ENCODE assay signal across 12 cellular contexts in the genomic region with DNA sequence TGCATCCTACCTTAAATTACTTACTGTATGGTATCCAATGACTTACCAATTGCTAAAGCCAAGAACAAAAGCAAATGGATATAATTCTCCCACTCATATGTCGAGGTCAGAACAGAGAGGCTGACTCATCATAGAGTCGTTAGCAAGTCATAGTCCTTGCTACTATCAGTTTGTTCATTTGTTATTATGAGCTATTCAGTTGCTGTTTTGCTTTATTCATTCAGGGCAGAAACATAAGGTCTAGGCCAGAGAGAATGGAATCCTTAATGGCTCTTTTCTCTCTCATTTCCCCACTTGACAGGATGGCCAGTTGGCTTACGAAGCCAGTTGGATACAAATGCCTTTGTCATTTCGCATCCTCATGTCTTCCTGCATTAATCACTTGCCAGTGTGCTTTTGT.
DNase-seq lines count a peak whose midpoint lies in the region; ATAC-seq, FAIRE-seq and TF ChIP-seq lines count a peak whose summit lies in the region.
"Had no signal": no experiment of that assay in that cellular context is flagged by ENCODE, and none has a peak within 500 bp of the region (broad histone marks: within the 10 kb centered on the region; RNA-seq: fewer than 3 reads in every experiment).

No MANE protein-coding gene starts in this region.

- H3K27me3 Mint-ChIP-seq in naive thymus-derived CD8-positive, alpha-beta T cell, result peaks cover 0 to under 1% (median under 1%) of the 10 kb centered on the region in 5 donors
- H3K27me3 Mint-ChIP-seq: CD4-positive, alpha-beta memory T cell had no signal

- ATAC-seq in naive thymus-derived CD8-positive, alpha-beta T cell, result no peak
- ATAC-seq: psoas muscle had no signal

- no peaks in the 10 kb centered on the region for H3K9me3 Mint-ChIP-seq in naive thymus-derived CD8-positive, alpha-beta T cell
- H3K9me3 Mint-ChIP-seq: CD4-positive, alpha-beta memory T cell had no signal

- TF ChIP-seq POLR2A in GM12891 (IDR thresholded peaks at IDR 0.05; ENCODE audit: low read depth, low read length), result no peak

- H3K4me3 Mint-ChIP-seq in naive thymus-derived CD8-positive, alpha-beta T cell, result no peak overlapping the region
- H3K4me3 Mint-ChIP-seq: activated T-cell treated with anti-CD3 and anti-CD28 coated beads, Interleukin-2, amount 50 U/mL, for 72 hours; CD4-positive, alpha-beta memory T cell had no signal

- H3K4me1 Mint-ChIP-seq in naive thymus-derived CD8-positive, alpha-beta T cell, result no peaks in the 10 kb centered on the region

- DNase-seq in DMS153 treated with DMSO at 0.1 percent for 48 hours (lab: John Stamatoyannopoulos, UW; ENCODE audit: unreplicated experiment) (peak; percentile 59), LHCN-M2 (ENCODE audit: low read depth) (peak; percentile 83), astrocyte of the hippocampus (ENCODE audit: low read depth, low spot score) (peak; percentile 38), kidney tubule cell (ENCODE audit: low spot score) (peak; percentile 63), GM12891 (ENCODE audit: insufficient read length, low spot score) (no peak), NCI-H2171 treated with DMSO at 0.1 percent for 48 hours (lab: John Stamatoyannopoulos, UW) (no peak)
- DNase-seq in activated CD8-positive, alpha-beta memory T cell treated with anti-CD3 and anti-CD28 coated beads, Interleukin-2, amount 50 U/mL, for 48 hours, result no peak
- DNase-seq in naive thymus-derived CD8-positive, alpha-beta T cell, result no peak
- DNase-seq: activated CD4-positive, CD25-positive, alpha-beta regulatory T cell treated with anti-CD3 and anti-CD28 coated beads, Interleukin-2, amount 50 U/mL, for 72 hours; activated T-cell treated with anti-CD3 and anti-CD28 coated beads, Interleukin-2, amount 50 U/mL, for 72 hours; CD4-positive, alpha-beta memory T cell; psoas muscle had no signal

- no peaks in the 10 kb centered on the region for H3K36me3 Mint-ChIP-seq in naive thymus-derived CD8-positive, alpha-beta T cell
- H3K36me3 Mint-ChIP-seq: CD4-positive, alpha-beta memory T cell had no signal

- POLR2A ChIA-PET in naive thymus-derived CD8-positive, alpha-beta T cell (lab: Charles Lee), result no interaction called here

- no peak for FAIRE-seq in GM12891 (lab: Jason Lieb, UNC)

- H3K27ac Mint-ChIP-seq in naive thymus-derived CD8-positive, alpha-beta T cell, result no peak overlapping the region
- H3K27ac Mint-ChIP-seq: activated T-cell treated with anti-CD3 and anti-CD28 coated beads, Interleukin-2, amount 50 U/mL, for 72 hours; CD4-positive, alpha-beta memory T cell had no signal

TF ChIP-seq in GM12891, 5 proteins besides CTCF, POLR2A, EP300 and RAD21:
- TF ChIP-seq POU2F2 (IDR thresholded peaks at IDR 0.05; ENCODE audit: low read depth, low read length) (no peak), TAF1 (IDR thresholded peaks at IDR 0.05; ENCODE audit: low read depth, low read length) (no peak), PAX5 (IDR thresholded peaks at IDR 0.05; ENCODE audit: insufficient read depth, low read length, severe bottlenecking) (no peak), SPI1 (IDR thresholded peaks at IDR 0.05; ENCODE audit: low read depth, low read length) (no peak), POLR2AphosphoS5 (IDR thresholded peaks at IDR 0.05; ENCODE audit: low read depth, low read length) (no peak)
TF ChIP-seq in GM12891: peak in this region for 0.

Comparison
In these comparisons a context has a peak if more than half of its experiments do, and no peak if none do; other contexts are left out.
1. DNase-seq: peak in DMS153 treated with DMSO at 0.1 percent for 48 hours (single experiment), LHCN-M2 (single experiment), astrocyte of the hippocampus (single experiment) and kidney tubule cell (single experiment); none in activated CD8-positive, alpha-beta memory T cell treated with anti-CD3 and anti-CD28 coated beads, Interleukin-2, amount 50 U/mL, for 48 hours (single experiment), GM12891 (single experiment), naive thymus-derived CD8-positive, alpha-beta T cell (0 of 10) and NCI-H2171 treated with DMSO at 0.1 percent for 48 hours (single experiment).